ENCODE assay signal across 12 cellular contexts in genomic region chr1:154548028-154548427, GRCh38. TPM values are rescaled to one million over a fixed set of nuclear protein-coding genes. Genes with fewer than 3 reads are reported as not detected.
DNase-seq lines count a peak whose midpoint lies in the region; FAIRE-seq lines count a peak whose summit lies in the region.
"Had no signal": no experiment of that assay in that cellular context is flagged by ENCODE, and none has a peak within 500 bp of the region (broad histone marks: within the 10 kb centered on the region; RNA-seq: fewer than 3 reads in every experiment).

No MANE protein-coding gene starts in this region.

- intact Hi-C loops in activated CD4-positive, alpha-beta T cell treated with anti-CD3 and anti-CD28 coated beads, Interleukin-2, amount 10 ng/mL, durations not matched to agents 24 days and 14 days (cut with micrococcal nuclease), result no loop called here

- FAIRE-seq in small intestine (lab: Jason Lieb, UNC), result no peak

- WGBS in small intestine, 3 donors, result 13 to 33% (median 13%) methylated on average over 1 of the region's 1 CpG

- H3K9me3 ChIP-seq in small intestine (ENCODE audit: control insufficient read depth, low read depth), result no peaks in the 10 kb centered on the region

- H3K27me3 Mint-ChIP-seq in activated CD4-positive, alpha-beta T cell treated with anti-CD3 and anti-CD28 coated beads, Interleukin-2, amount 10 ng/mL, durations not matched to agents 24 days and 14 days, result no peaks in the 10 kb centered on the region

- H3K27ac ChIP-seq in small intestine (ENCODE audit: low read depth in 1 of 2, low read length in 1 of 2), result no peak overlapping the region
- H3K27ac ChIP-seq: epithelial cell of prostate, GM23248 had no signal

- H3K4me1 Mint-ChIP-seq in activated CD4-positive, alpha-beta T cell treated with anti-CD3 and anti-CD28 coated beads, Interleukin-2, amount 10 ng/mL, durations not matched to agents 24 days and 14 days, result peaks cover 13% of the 10 kb centered on the region

- H3K4me1 ChIP-seq in small intestine (ENCODE audit: control insufficient read depth in 2 of 2, insufficient read depth in 1 of 2, low read depth in 1 of 2, low read length in 1 of 2), result peaks cover 0 to 4% of the 10 kb centered on the region in 2 donors

- H3K36me3 Mint-ChIP-seq in activated CD4-positive, alpha-beta T cell treated with anti-CD3 and anti-CD28 coated beads, Interleukin-2, amount 10 ng/mL, durations not matched to agents 24 days and 14 days (ENCODE audit: low read depth), result peaks cover 33% of the 10 kb centered on the region

- no peaks in the 10 kb centered on the region for H3K9me3 Mint-ChIP-seq in activated CD4-positive, alpha-beta T cell treated with anti-CD3 and anti-CD28 coated beads, Interleukin-2, amount 10 ng/mL, durations not matched to agents 24 days and 14 days

- no peak overlapping the region for H3K4me3 ChIP-seq in small intestine (ENCODE audit: low read depth in 1 of 2, low read length in 2 of 2)
- H3K4me3 ChIP-seq: GM23248 had no signal

- H3K27ac Mint-ChIP-seq in activated CD4-positive, alpha-beta T cell treated with anti-CD3 and anti-CD28 coated beads, Interleukin-2, amount 10 ng/mL, durations not matched to agents 24 days and 14 days, result peak overlapping the region; percentile 10

- H3K36me3 ChIP-seq in small intestine (ENCODE audit: control insufficient read depth in 2 of 2, insufficient read depth in 2 of 2, low read length in 2 of 2), result peaks cover 20 to 25% of the 10 kb centered on the region in 2 donors

- no peaks in the 10 kb centered on the region for H3K27me3 ChIP-seq in small intestine (ENCODE audit: control insufficient read depth in 2 of 2, insufficient read depth in 2 of 2, low read length in 2 of 2)

- DNase-seq in activated CD4-positive, alpha-beta T cell treated with anti-CD3 and anti-CD28 coated beads, Interleukin-2, amount 10 ng/mL, durations not matched to agents 24 days and 14 days, result no peak
- DNase-seq in activated CD4-positive, alpha-beta T cell treated with anti-CD3 and anti-CD28 coated beads, Interleukin-2, amount 50 U/mL, for 48 hours, result no peak
- DNase-seq in small intestine (peak; percentile 25), SK-N-DZ (ENCODE audit: low spot score) (no peak)
- DNase-seq: activated CD4-positive, alpha-beta T cell treated with anti-CD3 and anti-CD28 coated beads, Interleukin-2, amount 50 U/mL, for 1 hour; activated effector memory CD4-positive, alpha-beta T cell treated with anti-CD3 and anti-CD28 coated beads, Interleukin-2, amount 50 U/mL, for 16 hours; caudate nucleus; GM23248; NCI-H2171 treated with DMSO at 0.1 percent for 48 hours had no signal

- no peak overlapping the region for H3K4me3 Mint-ChIP-seq in activated CD4-positive, alpha-beta T cell treated with anti-CD3 and anti-CD28 coated beads, Interleukin-2, amount 10 ng/mL, durations not matched to agents 24 days and 14 days

RNA-seq across cellular contexts. Expression of gene UBE2Q1, which starts 10.4 kb away (rescaled TPM):
- total RNA-seq in activated CD4-positive, alpha-beta T cell treated with anti-CD3 and anti-CD28 coated beads, Interleukin-2, amount 10 ng/mL, durations not matched to agents 24 days and 14 days, result 86.6 and 104 TPM in 2 replicates
- 10 to 100 TPM; 37.1 to 39.4 (median 37.7) TPM for polyA plus RNA-seq in small intestine
- 68.2 and 69.0 TPM in 2 replicates for polyA plus RNA-seq in SK-N-DZ (2014; cell fraction: cytosol; rRNA removed)
- 74.3 and 89.7 TPM in 2 replicates for polyA plus RNA-seq in SK-N-DZ (2014; cell fraction: nucleus; rRNA removed)

RNA-seq across cellular contexts. Expression of gene CHRNB2, which starts 19.6 kb away (rescaled TPM):
- 0.14 TPM in 1 of 2 replicates, not detected in the other for total RNA-seq in activated CD4-positive, alpha-beta T cell treated with anti-CD3 and anti-CD28 coated beads, Interleukin-2, amount 10 ng/mL, durations not matched to agents 24 days and 14 days
- under 1 TPM in 1 of 3 donors, not detected in 2; 0.95 TPM for polyA plus RNA-seq in small intestine
- 17.1 and 20.2 TPM in 2 replicates for polyA plus RNA-seq in SK-N-DZ (2014; cell fraction: cytosol; rRNA removed)
- polyA plus RNA-seq in SK-N-DZ (2014; cell fraction: nucleus; rRNA removed), result 14.2 and 16.4 TPM in 2 replicates
- total RNA-seq: GM23248, M059J had no signal
- polyA plus RNA-seq: GM23248 had no signal

RNA-seq across cellular contexts. Expression of gene SHE, which starts 45.8 kb away (rescaled TPM):
- total RNA-seq in activated CD4-positive, alpha-beta T cell treated with anti-CD3 and anti-CD28 coated beads, Interleukin-2, amount 10 ng/mL, durations not matched to agents 24 days and 14 days, result not detected in 2 replicates
- 10 to 100 TPM in 1 of 3 donors, 1 to 10 TPM in 1, under 1 TPM in 1; 0.67 to 15.5 (median 2.4) TPM for polyA plus RNA-seq in small intestine
- polyA plus RNA-seq in SK-N-DZ (2014; cell fraction: cytosol; rRNA removed), result not detected in 2 replicates
- polyA plus RNA-seq in SK-N-DZ (2014; cell fraction: nucleus; rRNA removed), result not detected in 2 replicates
- total RNA-seq: GM23248, M059J had no signal

RNA-seq across cellular contexts. Expression of gene TDRD10, which starts 46.0 kb away (rescaled TPM):
- not detected in 2 replicates for total RNA-seq in activated CD4-positive, alpha-beta T cell treated with anti-CD3 and anti-CD28 coated beads, Interleukin-2, amount 10 ng/mL, durations not matched to agents 24 days and 14 days
- 1 to 10 TPM in 1 of 3 donors, under 1 TPM in 1, not detected in 1; 0.81 to 3.4 TPM for polyA plus RNA-seq in small intestine
- polyA plus RNA-seq in SK-N-DZ (2014; cell fraction: cytosol; rRNA removed), result not detected in 2 replicates
- polyA plus RNA-seq in SK-N-DZ (2014; cell fraction: nucleus; rRNA removed), result not detected in 2 replicates
- total RNA-seq: A673, GM23248, M059J had no signal
- polyA plus RNA-seq: GM23248 had no signal

RNA-seq across cellular contexts. Expression of gene ADAR, which starts 60.0 kb away (rescaled TPM):
- 293 and 306 TPM in 2 replicates for total RNA-seq in activated CD4-positive, alpha-beta T cell treated with anti-CD3 and anti-CD28 coated beads, Interleukin-2, amount 10 ng/mL, durations not matched to agents 24 days and 14 days
- polyA plus RNA-seq in small intestine, result 10 to 100 TPM; 28.6 to 62.1 (median 32.9) TPM
- 65.1 and 71.4 TPM in 2 replicates for polyA plus RNA-seq in SK-N-DZ (2014; cell fraction: cytosol; rRNA removed)
- 61.7 and 115 TPM in 2 replicates for polyA plus RNA-seq in SK-N-DZ (2014; cell fraction: nucleus; rRNA removed)
